8 cellular contexts compared by ENCODE assay signal in the genomic region with DNA sequence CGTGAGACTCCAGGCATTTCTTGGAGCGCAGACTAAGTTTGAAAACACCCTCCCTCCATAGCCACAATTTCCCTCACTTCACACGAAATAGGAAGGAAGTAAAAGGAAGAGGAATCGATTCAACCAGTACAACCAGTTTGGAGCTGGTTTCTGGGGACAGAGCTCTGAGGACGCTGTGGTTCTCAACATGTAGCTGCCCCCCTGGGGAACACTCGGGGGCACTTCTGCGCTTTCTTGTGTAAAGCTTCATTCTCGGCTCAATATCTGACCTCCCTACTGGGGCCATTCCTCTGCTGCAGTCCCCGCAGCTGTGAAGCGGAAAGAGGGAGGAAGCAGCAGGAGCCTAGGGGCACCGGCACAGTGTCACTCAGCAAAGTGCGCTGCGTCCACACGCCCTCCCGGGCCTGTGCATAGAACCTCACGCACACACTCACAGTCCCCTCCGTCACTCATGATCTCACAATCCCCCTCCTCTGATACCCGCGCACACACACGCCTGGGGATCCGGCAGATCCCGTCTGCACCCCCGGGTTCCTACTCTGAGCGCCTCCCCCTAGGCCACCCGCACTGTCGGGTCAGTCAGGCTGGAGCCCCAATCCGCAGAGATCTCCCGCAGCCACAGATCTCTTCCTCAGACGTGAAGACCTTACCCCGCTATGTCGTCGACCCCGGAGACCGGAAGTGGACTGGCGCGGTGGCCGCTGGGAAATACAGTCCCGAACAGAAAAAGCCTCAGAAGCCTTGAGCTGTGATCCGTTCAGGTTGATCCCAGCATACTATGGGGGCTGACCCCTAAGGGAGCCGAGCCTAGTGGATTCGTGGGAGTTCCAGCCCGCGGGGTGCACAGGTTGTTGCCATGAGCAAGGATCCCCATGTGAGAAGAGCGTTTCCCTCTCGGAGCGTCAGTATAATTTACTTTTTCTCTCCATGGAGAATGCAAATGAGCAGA. TPM values are rescaled to one million over a fixed set of nuclear protein-coding genes. Genes with fewer than 3 reads are reported as not detected.
DNase-seq lines count a peak whose midpoint lies in the region; ATAC-seq and TF ChIP-seq lines count a peak whose summit lies in the region.

ZNF780A (minus strand) TSS at position 688 of the 949 bp plus-strand sequence. CDS start 6,190 bp downstream, outside the sequence.

- H3K27me3 ChIP-seq in HAP-1 (ENCODE audit: low read depth): peaks cover 6% of the 10 kb centered on the region; the same call in 1 of the 2 replicates
- H3K27me3 ChIP-seq in SU-DHL-6 (ENCODE audit: low read length): no peaks in the 10 kb centered on the region
- peaks cover 7% of the 10 kb centered on the region for H3K27me3 ChIP-seq in suprapubic skin

- peak within 1 kb of the TSS; percentile 100 for H3K4me3 Mint-ChIP-seq in activated naive CD8-positive, alpha-beta T cell treated with anti-CD3 and anti-CD28 coated beads for 36 hours
- H3K4me3 Mint-ChIP-seq in glutamatergic neuron (ENCODE audit: unreplicated experiment): peak within 1 kb of the TSS; percentile 100

- peak; percentile 81 for DNase-seq in Daoy (ENCODE audit: low read depth)
- DNase-seq in HAP-1 (ENCODE audit: low spot score in 2 of 2): peak; percentile 64 to 85
- DNase-seq in NCI-H1092 (lab: John Stamatoyannopoulos, UW): peak; percentile 56
- DNase-seq in activated naive CD8-positive, alpha-beta T cell treated with anti-CD3 and anti-CD28 coated beads for 36 hours: peak; percentile 79
- peak; percentile 86 for DNase-seq in glutamatergic neuron
- peak; percentile 46 for DNase-seq in omental fat pad (ENCODE audit: low spot score)
- DNase-seq in suprapubic skin (ENCODE audit: low spot score in 2 of 2): peak; percentile 81 to 88

- H3K4me2 ChIP-seq in SU-DHL-6 (ENCODE audit: low read depth, low read length, poor library complexity, severe bottlenecking): peak within 1 kb of the TSS; percentile 74

- H2AFZ ChIP-seq in SU-DHL-6 (ENCODE audit: low read depth, low read length, severe bottlenecking): peak within 1 kb of the TSS; percentile 94

- H3K27me3 Mint-ChIP-seq in activated naive CD8-positive, alpha-beta T cell treated with anti-CD3 and anti-CD28 coated beads for 36 hours: no peaks in the 10 kb centered on the region
- no peaks in the 10 kb centered on the region for H3K27me3 Mint-ChIP-seq in glutamatergic neuron (ENCODE audit: unreplicated experiment)

- peaks cover 25% of the 10 kb centered on the region for H3K36me3 Mint-ChIP-seq in activated naive CD8-positive, alpha-beta T cell treated with anti-CD3 and anti-CD28 coated beads for 36 hours
- peaks cover under 1% of the 10 kb centered on the region for H3K36me3 Mint-ChIP-seq in glutamatergic neuron (ENCODE audit: unreplicated experiment)

- peaks cover 6% of the 10 kb centered on the region for H3K4me1 ChIP-seq in HAP-1
- peaks cover 18% of the 10 kb centered on the region for H3K4me1 ChIP-seq in suprapubic skin

- H3K79me2 ChIP-seq in SU-DHL-6 (ENCODE audit: insufficient read depth, low read length): peaks cover 37% of the 10 kb centered on the region

- H3K4me3 ChIP-seq in HAP-1 (peak within 1 kb of the TSS; percentile 82), SU-DHL-6 (ENCODE audit: insufficient read depth, low read length, poor library complexity, severe bottlenecking) (peak within 1 kb of the TSS; percentile 71), suprapubic skin (peak within 1 kb of the TSS; percentile 90)

- H3K9me3 Mint-ChIP-seq in activated naive CD8-positive, alpha-beta T cell treated with anti-CD3 and anti-CD28 coated beads for 36 hours: peaks cover 9% of the 10 kb centered on the region
- H3K9me3 Mint-ChIP-seq in glutamatergic neuron (ENCODE audit: unreplicated experiment): no peaks in the 10 kb centered on the region

- H3K4me1 Mint-ChIP-seq in activated naive CD8-positive, alpha-beta T cell treated with anti-CD3 and anti-CD28 coated beads for 36 hours: peaks cover 27% of the 10 kb centered on the region
- H3K4me1 Mint-ChIP-seq in glutamatergic neuron (ENCODE audit: low read depth, unreplicated experiment): peaks cover 4% of the 10 kb centered on the region

- H3K9ac ChIP-seq in SU-DHL-6 (ENCODE audit: low read length): peak within 1 kb of the TSS; percentile 76

- no peak for TF ChIP-seq CTCF in SU-DHL-6 (IDR thresholded peaks at IDR 0.05; ENCODE audit: insufficient read depth, low read length, poor library complexity, severe bottlenecking)
- TF ChIP-seq CTCF in glutamatergic neuron (IDR thresholded peaks at IDR 0.05; ENCODE audit: partially characterized antibody, unreplicated experiment): no peak
- TF ChIP-seq CTCF in omental fat pad (IDR thresholded peaks at IDR 0.05): no peak
- TF ChIP-seq CTCF in suprapubic skin (IDR thresholded peaks at IDR 0.05): no peak

- 0% methylated on average over 24 of the region's 46 CpGs for WGBS in suprapubic skin

- H4K20me1 ChIP-seq in SU-DHL-6 (ENCODE audit: low read depth, low read length): no peaks in the 10 kb centered on the region

- 0 out of 2 replicates have a peak, but pooled peaks cover 4% of the 10 kb centered on the region for H3F3A ChIP-seq in SU-DHL-6 (ENCODE audit: insufficient read depth)

- ATAC-seq in omental fat pad (ENCODE audit: low FRiP score): peak; percentile 95

- in situ Hi-C loops in HAP-1 (cut with MboI; ENCODE audit: low sequenced_read_pairs): no loop called here

- peak within 1 kb of the TSS; percentile 99 for H3K27ac Mint-ChIP-seq in activated naive CD8-positive, alpha-beta T cell treated with anti-CD3 and anti-CD28 coated beads for 36 hours
- peak within 1 kb of the TSS; percentile 98 for H3K27ac Mint-ChIP-seq in glutamatergic neuron (ENCODE audit: unreplicated experiment)

- H3K9me2 ChIP-seq in SU-DHL-6 (replicated peaks; ENCODE audit: insufficient read depth, low read length): no peaks in the 10 kb centered on the region

- H3K9me3 ChIP-seq in HAP-1 (no peaks in the 10 kb centered on the region; the same call in none of the 2 replicates), SU-DHL-6 (ENCODE audit: insufficient read depth, low read length) (no peaks in the 10 kb centered on the region), suprapubic skin (no peaks in the 10 kb centered on the region)

- H3K36me3 ChIP-seq in HAP-1 (replicated peaks): no peaks in the 10 kb centered on the region
- H3K36me3 ChIP-seq in SU-DHL-6 (ENCODE audit: low read length): peaks cover 11% of the 10 kb centered on the region; the same call in 1 of the 2 replicates
- H3K36me3 ChIP-seq in suprapubic skin: no peaks in the 10 kb centered on the region

- TF ChIP-seq POLR2A in suprapubic skin (IDR thresholded peaks at IDR 0.05): no peak

- no peak for TF ChIP-seq EP300 in suprapubic skin (IDR thresholded peaks at IDR 0.05)

- peak within 1 kb of the TSS; percentile 51 for H3K27ac ChIP-seq in SU-DHL-6 (ENCODE audit: low read depth, low read length)
- H3K27ac ChIP-seq in suprapubic skin: peak within 1 kb of the TSS; percentile 88

RNA-seq across cellular contexts. Expression of gene ZNF780A, which starts in this region (rescaled TPM):
- 16.1 and 18.5 TPM in 2 replicates for total RNA-seq in Daoy (2014; rRNA removed; shearing (Covaris generic))
- total RNA-seq in activated naive CD8-positive, alpha-beta T cell treated with anti-CD3 and anti-CD28 coated beads for 36 hours: 10 to 100 TPM; 12.7 to 16.7 TPM
- total RNA-seq in glutamatergic neuron (ENCODE audit: unreplicated experiment) (20.0 TPM), omental fat pad (10 to 100 TPM in 3 of 4 donors, 1 to 10 TPM in 1; 4.8 to 14.7 (median 11.4) TPM), suprapubic skin (10 to 100 TPM in 2 of 4 donors, 1 to 10 TPM in 2; 2.2 to 21.1 (median 7.8) TPM)

Comparison
In these comparisons a context has a peak if more than half of its experiments do, and no peak if none do; other contexts are left out.
1. Peak in every context shown above with its lines: DNase-seq, ATAC-seq, H3K4me3 ChIP-seq and H3K27ac ChIP-seq.